15 cellular contexts compared by ENCODE assay signal in the genomic region with DNA sequence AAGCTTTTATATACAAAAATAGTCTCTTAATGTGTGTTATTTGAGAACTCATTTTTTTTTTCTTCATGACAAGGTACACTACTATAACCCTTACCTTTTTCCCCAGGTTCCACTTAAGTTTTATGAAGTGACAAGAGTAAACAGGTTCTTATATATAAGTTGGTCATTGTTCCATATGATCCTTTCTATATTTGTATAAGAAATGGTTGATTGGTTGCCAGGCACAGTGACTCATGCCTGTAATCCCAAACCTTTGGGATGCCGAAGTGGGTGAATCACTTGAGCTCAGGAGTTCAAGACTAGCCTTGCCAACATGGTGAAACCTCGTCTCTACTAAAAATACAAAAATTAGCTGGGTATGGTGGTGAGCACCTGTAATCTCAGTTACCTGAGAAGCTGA.
DNase-seq lines count a peak whose midpoint lies in the region; ATAC-seq and TF ChIP-seq lines count a peak whose summit lies in the region.
"Had no signal": no experiment of that assay in that cellular context is flagged by ENCODE, and none has a peak within 500 bp of the region (broad histone marks: within the 10 kb centered on the region; RNA-seq: fewer than 3 reads in every experiment).

No MANE protein-coding gene starts in this region.

- in situ Hi-C loops in GM23248 (cut with MboI) = no loop called here

- H3K9ac ChIP-seq in GM23248 = no peak overlapping the region

- H3K9me3 ChIP-seq in GM23248 (ENCODE audit: low read depth) = no peaks in the 10 kb centered on the region
- H3K9me3 ChIP-seq: left lung, neutrophil had no signal

- H3K4me3 Mint-ChIP-seq in chondrocyte (ENCODE audit: unreplicated experiment) = no peak overlapping the region
- no peak overlapping the region for H3K4me3 Mint-ChIP-seq in osteocyte (ENCODE audit: unreplicated experiment)
- no peak overlapping the region for H3K4me3 Mint-ChIP-seq in stimulated activated effector memory CD8-positive, alpha-beta T cell treated with anti-CD3 and anti-CD28 coated beads, Interleukin-12 subunit alpha, Interleukin-12 subunit beta, amount 100 ng/mL, for 72 hours
- H3K4me3 Mint-ChIP-seq: stimulated activated memory B cell treated with anti-CD40 and anti-IgM and Interleukin-4, amounts not matched to agents 10 μg/mL and 1 μg/mL and 100 μg/mL, for 72 hours had no signal

- no peaks in the 10 kb centered on the region for H3K27me3 Mint-ChIP-seq in chondrocyte (ENCODE audit: low read depth)
- no peaks in the 10 kb centered on the region for H3K27me3 Mint-ChIP-seq in osteocyte (ENCODE audit: unreplicated experiment)

- H3K9me3 Mint-ChIP-seq in chondrocyte (ENCODE audit: low read depth) (no peaks in the 10 kb centered on the region), osteocyte (ENCODE audit: unreplicated experiment) (no peaks in the 10 kb centered on the region)
- H3K9me3 Mint-ChIP-seq in stimulated activated effector memory CD8-positive, alpha-beta T cell treated with anti-CD3 and anti-CD28 coated beads, Interleukin-12 subunit alpha, Interleukin-12 subunit beta, amount 100 ng/mL, for 72 hours = no peaks in the 10 kb centered on the region
- H3K9me3 Mint-ChIP-seq: stimulated activated memory B cell treated with anti-CD40 and anti-IgM and Interleukin-4, amounts not matched to agents 10 μg/mL and 1 μg/mL and 100 μg/mL, for 72 hours had no signal

- no peaks in the 10 kb centered on the region for H3K9me2 ChIP-seq in GM23248 (ENCODE audit: insufficient read depth)

- no peaks in the 10 kb centered on the region for H4K20me1 ChIP-seq in GM23248 (ENCODE audit: insufficient read depth)

- H3K4me1 Mint-ChIP-seq in chondrocyte (ENCODE audit: low read depth) (peaks cover 51% of the 10 kb centered on the region), osteocyte (ENCODE audit: unreplicated experiment) (peaks cover 52% of the 10 kb centered on the region)
- no peaks in the 10 kb centered on the region for H3K4me1 Mint-ChIP-seq in stimulated activated effector memory CD8-positive, alpha-beta T cell treated with anti-CD3 and anti-CD28 coated beads, Interleukin-12 subunit alpha, Interleukin-12 subunit beta, amount 100 ng/mL, for 72 hours

- H3K79me2 ChIP-seq in GM23248 (ENCODE audit: insufficient read depth) = no peaks in the 10 kb centered on the region

- H3K27ac ChIP-seq in GM23248 = peak overlapping the region; percentile 37; the same call in 1 of the 2 replicates
- H3K27ac ChIP-seq: left lung, neutrophil had no signal

- no peaks in the 10 kb centered on the region for H3K36me3 ChIP-seq in GM23248 (ENCODE audit: low read depth)
- H3K36me3 ChIP-seq: left lung, neutrophil had no signal

- peak overlapping the region; percentile 27 for H3K27ac Mint-ChIP-seq in chondrocyte (ENCODE audit: unreplicated experiment)
- H3K27ac Mint-ChIP-seq in osteocyte (ENCODE audit: unreplicated experiment) = peak overlapping the region; percentile 50
- no peak overlapping the region for H3K27ac Mint-ChIP-seq in stimulated activated effector memory CD8-positive, alpha-beta T cell treated with anti-CD3 and anti-CD28 coated beads, Interleukin-12 subunit alpha, Interleukin-12 subunit beta, amount 100 ng/mL, for 72 hours
- H3K27ac Mint-ChIP-seq: stimulated activated memory B cell treated with anti-CD40 and anti-IgM and Interleukin-4, amounts not matched to agents 10 μg/mL and 1 μg/mL and 100 μg/mL, for 72 hours had no signal

- H2AFZ ChIP-seq in GM23248 = no peak overlapping the region

- H3F3A ChIP-seq in GM23248 (ENCODE audit: insufficient read depth) = peaks cover 29% of the 10 kb centered on the region

- TF ChIP-seq CTCF in chondrocyte (IDR thresholded peaks at IDR 0.05) = no peak
- no peak for TF ChIP-seq CTCF in osteocyte (IDR thresholded peaks at IDR 0.05)
- TF ChIP-seq CTCF in omental fat pad (IDR thresholded peaks at IDR 0.05) = no peak

- H3K4me3 ChIP-seq in GM23248 = no peak overlapping the region
- H3K4me3 ChIP-seq: left lung had no signal

- ATAC-seq in stimulated activated naive CD8-positive, alpha-beta T cell treated with anti-CD3 and anti-CD28 coated beads, Interleukin-15, Interleukin-2, amounts not matched to agents 100 U/mL and 50 U/mL, for 24 hours = no peak
- ATAC-seq in stimulated activated effector memory CD8-positive, alpha-beta T cell treated with anti-CD3 and anti-CD28 coated beads, Interleukin-12 subunit alpha, Interleukin-12 subunit beta, amount 100 ng/mL, for 72 hours = no peak
- ATAC-seq in omental fat pad (ENCODE audit: low FRiP score) = no peak
- ATAC-seq: left lung; stimulated activated memory B cell treated with anti-CD40 and anti-IgM and Interleukin-4, amounts not matched to agents 10 μg/mL and 1 μg/mL and 100 μg/mL, for 72 hours had no signal

- 9 to 18% methylated on average over 2 of the region's 2 CpGs for WGBS in GM23248 (ENCODE audit: low coverage in 1 of 2, low lambda C conversion rate in 2 of 2, missing lambda C conversion rate in 2 of 2), 2 experiments

- H3K27me3 ChIP-seq in GM23248 (replicated peaks; ENCODE audit: insufficient read depth) = no peaks in the 10 kb centered on the region
- H3K27me3 ChIP-seq: left lung, neutrophil had no signal

- H3K36me3 Mint-ChIP-seq in chondrocyte (ENCODE audit: low read depth) = no peaks in the 10 kb centered on the region
- H3K36me3 Mint-ChIP-seq in osteocyte (ENCODE audit: unreplicated experiment) = peaks cover 3% of the 10 kb centered on the region
- no peaks in the 10 kb centered on the region for H3K36me3 Mint-ChIP-seq in stimulated activated effector memory CD8-positive, alpha-beta T cell treated with anti-CD3 and anti-CD28 coated beads, Interleukin-12 subunit alpha, Interleukin-12 subunit beta, amount 100 ng/mL, for 72 hours
- H3K36me3 Mint-ChIP-seq: stimulated activated memory B cell treated with anti-CD40 and anti-IgM and Interleukin-4, amounts not matched to agents 10 μg/mL and 1 μg/mL and 100 μg/mL, for 72 hours had no signal

- peak overlapping the region; percentile 9 for H3K4me2 ChIP-seq in GM23248 (ENCODE audit: unreplicated experiment)

- DNase-seq in GM23248 (peak; percentile 87), NCI-H226 (peak; percentile 81), chondrocyte (ENCODE audit: low spot score) (no peak), osteocyte (ENCODE audit: extremely low spot score, unreplicated experiment) (no peak), activated T-cell treated with anti-CD3 and anti-CD28 coated beads for 4 hours (no peak), omental fat pad (ENCODE audit: low spot score) (no peak)
- no peak for DNase-seq in stimulated activated naive CD8-positive, alpha-beta T cell treated with anti-CD3 and anti-CD28 coated beads, Interleukin-15, Interleukin-2, amounts not matched to agents 100 U/mL and 50 U/mL, for 24 hours
- no peak for DNase-seq in stimulated activated effector memory CD8-positive, alpha-beta T cell treated with anti-CD3 and anti-CD28 coated beads, Interleukin-12 subunit alpha, Interleukin-12 subunit beta, amount 100 ng/mL, for 72 hours (ENCODE audit: low spot score in 2 of 2)
- DNase-seq: activated CD4-positive, alpha-beta T cell treated with anti-CD3 and anti-CD28 coated beads, Interleukin-2, amount 50 U/mL, for 1 hour; activated effector memory CD4-positive, alpha-beta T cell treated with anti-CD3 and anti-CD28 coated beads, Interleukin-2, amount 50 U/mL, for 16 hours; glutamatergic neuron; left lung; NCI-H748 treated with DMSO at 0.1 percent for 48 hours had no signal

- peaks cover 61% of the 10 kb centered on the region for H3K4me1 ChIP-seq in GM23248 (ENCODE audit: insufficient read depth)
- H3K4me1 ChIP-seq: left lung had no signal

Comparison
In these comparisons a context has a peak if more than half of its experiments do, and no peak if none do; other contexts are left out.
1. DNase-seq: peak in GM23248 (single experiment) and NCI-H226 (single experiment); none in chondrocyte (single experiment), osteocyte (single experiment), stimulated activated naive CD8-positive, alpha-beta T cell treated with anti-CD3 and anti-CD28 coated beads, Interleukin-15, Interleukin-2, amounts not matched to agents 100 U/mL and 50 U/mL, for 24 hours (single experiment), stimulated activated effector memory CD8-positive, alpha-beta T cell treated with anti-CD3 and anti-CD28 coated beads, Interleukin-12 subunit alpha, Interleukin-12 subunit beta, amount 100 ng/mL, for 72 hours (0 of 2), activated T-cell treated with anti-CD3 and anti-CD28 coated beads for 4 hours (single experiment) and omental fat pad (single experiment).